Comparison of ENCODE assay signal across 14 cellular contexts in genomic region chr19:2337329-2337707, GRCh38. TPM values are rescaled to one million over a fixed set of nuclear protein-coding genes. Genes with fewer than 3 reads are reported as not detected.
DNase-seq lines count a peak whose midpoint lies in the region; ATAC-seq, FAIRE-seq and TF ChIP-seq lines count a peak whose summit lies in the region.
"Had no signal": no experiment of that assay in that cellular context is flagged by ENCODE, and none has a peak within 500 bp of the region (broad histone marks: within the 10 kb centered on the region; RNA-seq: fewer than 3 reads in every experiment).

No MANE protein-coding gene starts in this region.

- 0 out of 2 replicates have a peak overlapping the region, but pooled peaks have one; percentile 82 for H2BK5ac ChIP-seq in H1 (ENCODE audit: low read depth, low read length)

- intact Hi-C loops in activated CD8-positive, alpha-beta T cell treated with anti-CD3 and anti-CD28 coated beads for 36 hours (cut with micrococcal nuclease) = no loop called here

- H3K56ac ChIP-seq in H1 (replicated peaks; ENCODE audit: insufficient read length, low read depth, low read length) = no peak overlapping the region

- H3K27ac ChIP-seq in BLaER1 (peak overlapping the region; percentile 77), H1 (ENCODE audit: low read depth, low read length) (no peak overlapping the region), neural cell (ENCODE audit: low read length) (no peak overlapping the region), suprapubic skin (no peak overlapping the region)
- H3K27ac ChIP-seq: coronary artery, HL-60 had no signal

- H3K18ac ChIP-seq in H1 (ENCODE audit: extremely low read depth, low read length) = no peak overlapping the region

- no peak overlapping the region for H2BK12ac ChIP-seq in H1 (ENCODE audit: low read depth, low read length)

- H3K9ac ChIP-seq in BLaER1 (peak overlapping the region; percentile 65), H1 (replicated peaks in 1 of 4; ENCODE audit: extremely low read depth in 1 of 4, low read depth in 3 of 4, low read length in 3 of 4) (no peak overlapping the region), neural cell (ENCODE audit: low read length) (no peak overlapping the region)

- H3K9me2 ChIP-seq in neural cell (ENCODE audit: insufficient read depth, low read length) = no peaks in the 10 kb centered on the region

- H2AFZ ChIP-seq in H1 (ENCODE audit: low read length) = no peak overlapping the region
- no peak overlapping the region for H2AFZ ChIP-seq in neural cell (ENCODE audit: low read depth, low read length)

- no peak overlapping the region for H4K5ac ChIP-seq in H1 (ENCODE audit: insufficient read length, low read depth, low read length)

- no peaks in the 10 kb centered on the region for H3F3A ChIP-seq in neural cell (ENCODE audit: insufficient read depth, low read length, poor library complexity, severe bottlenecking)

- H3K4me2 ChIP-seq in BLaER1 (peak overlapping the region; percentile 90), H1 (ENCODE audit: insufficient read depth in 1 of 2, low read depth in 2 of 2, low read length in 2 of 2) (no peak overlapping the region), neural cell (ENCODE audit: low read length) (no peak overlapping the region)

- TF ChIP-seq POLR2A in H1 (IDR thresholded peaks at IDR 0.05; ENCODE audit: control extremely low read depth in 1 of 2, low read depth in 2 of 2, low read length in 2 of 2) (no peak), suprapubic skin (IDR thresholded peaks at IDR 0.05) (no peak)

- peaks cover 3% of the 10 kb centered on the region; the same call in 1 of the 2 replicates for H3K23me2 ChIP-seq in H1 (ENCODE audit: low read depth, low read length)

- peak; percentile 8 to 23; a peak in 2 of 4 replicates for TF ChIP-seq RAD21 in H1 (IDR thresholded peaks at IDR 0.05 in 1 of 2, conservative IDR thresholded peaks at IDR 0.05 in 1 of 2; ENCODE audit: low read depth in 2 of 2, low read length in 2 of 2)
- no peak for TF ChIP-seq RAD21 in neural cell (conservative IDR thresholded peaks at IDR 0.05)

- H2BK120ac ChIP-seq in H1 (replicated peaks; ENCODE audit: low read depth, low read length) = no peak overlapping the region

- H3K4me3 Mint-ChIP-seq in activated CD8-positive, alpha-beta T cell treated with anti-CD3 and anti-CD28 coated beads for 36 hours = no peak overlapping the region
- H3K4me3 Mint-ChIP-seq: CD8-positive, alpha-beta T cell; memory B cell had no signal

- H3K4me3 ChIP-seq in BLaER1 (peak overlapping the region; percentile 36; the same call in 1 of the 2 replicates), H1 (ENCODE audit: extremely low read depth in 1 of 4, insufficient read depth in 2 of 4, low read depth in 3 of 4, low read length in 4 of 4) (no peak overlapping the region), neural cell (ENCODE audit: low read length) (no peak overlapping the region), suprapubic skin (no peak overlapping the region)
- H3K4me3 ChIP-seq: coronary artery had no signal

- H3K27ac Mint-ChIP-seq in activated CD8-positive, alpha-beta T cell treated with anti-CD3 and anti-CD28 coated beads for 36 hours = no peak overlapping the region
- H3K27ac Mint-ChIP-seq: CD8-positive, alpha-beta T cell had no signal

- 77% methylated on average over 18 of the region's 19 CpGs; no CpG with 5 or more reads in 1 of the 2 experiments for WGBS in H1 (ENCODE audit: extremely low coverage in 1 of 2, insufficient coverage in 1 of 2, insufficient read length in 1 of 2, insufficient replicate concordance in 2 of 2, low coverage in 1 of 2, low lambda C conversion rate in 2 of 2, missing lambda C conversion rate in 1 of 2), 2 experiments
- 81% methylated on average over 7 of the region's 19 CpGs for WGBS in suprapubic skin

- H3K9me3 ChIP-seq in BLaER1 = no peaks in the 10 kb centered on the region
- H3K9me3 ChIP-seq in H1 (ENCODE audit: insufficient read depth in 2 of 2, low read depth in 1 of 2, low read length in 1 of 2) = peaks cover 0 to 5% of the 10 kb centered on the region in 2 experiments; a peak in 1 of 4 replicates
- no peaks in the 10 kb centered on the region for H3K9me3 ChIP-seq in neural cell (ENCODE audit: low read length)
- no peaks in the 10 kb centered on the region for H3K9me3 ChIP-seq in suprapubic skin

- H3K4me1 ChIP-seq in BLaER1 = peaks cover 83% of the 10 kb centered on the region
- peaks cover 0 to 9% (median 2%) of the 10 kb centered on the region in 4 experiments; a peak in 4 of 7 replicates for H3K4me1 ChIP-seq in H1 (replicated peaks in 1 of 4; ENCODE audit: control insufficient read depth in 3 of 4, insufficient read depth in 4 of 4, low read length in 3 of 4)
- H3K4me1 ChIP-seq in suprapubic skin = peaks cover 28% of the 10 kb centered on the region

- peak; percentile 45 for DNase-seq in NAMALWA (ENCODE audit: low spot score)
- DNase-seq in H1 (ENCODE audit: low read depth in 1 of 2, low spot score in 2 of 2) = peak in 1 of 2 experiments; percentile 77
- DNase-seq in activated CD8-positive, alpha-beta T cell treated with anti-CD3 and anti-CD28 coated beads for 36 hours = no peak
- no peak for DNase-seq in NCI-H2107 treated with DMSO at 0.1 percent for 48 hours (lab: John Stamatoyannopoulos, UW; ENCODE audit: unreplicated experiment)
- no peak for DNase-seq in suprapubic skin (ENCODE audit: low spot score in 2 of 2)
- DNase-seq: activated CD4-positive, alpha-beta T cell treated with anti-CD3 and anti-CD28 coated beads, Interleukin-2, amount 50 U/mL, for 1 hour; CD8-positive, alpha-beta T cell; NK-92 treated with Interleukin-12 subunit alpha and Interleukin-12 subunit beta, amount 100 ng/mL, for 24 hours had no signal

- H3K27me3 ChIP-seq in BLaER1 (no peaks in the 10 kb centered on the region), H1 (replicated peaks in 1 of 4; ENCODE audit: control insufficient read depth in 3 of 4, extremely low read depth in 1 of 4, insufficient read depth in 3 of 4, low read length in 3 of 4) (no peaks in the 10 kb centered on the region), neural cell (ENCODE audit: insufficient read depth, low read depth, low read length) (no peaks in the 10 kb centered on the region), suprapubic skin (no peaks in the 10 kb centered on the region)

- no peak for ATAC-seq in HG03571 (IDR thresholded peaks at IDR 0.05; ENCODE audit: unreplicated experiment)
- no peak for ATAC-seq in activated CD8-positive, alpha-beta T cell treated with anti-CD3 and anti-CD28 coated beads for 36 hours
- ATAC-seq: CD8-positive, alpha-beta T cell had no signal

- no peak overlapping the region for H3K23ac ChIP-seq in H1 (ENCODE audit: insufficient read length)

- no peak overlapping the region for H2AK5ac ChIP-seq in H1 (ENCODE audit: low read depth, low read length)

- H3K79me2 ChIP-seq in H1 (ENCODE audit: control insufficient read depth in 1 of 2, insufficient read depth in 2 of 2, low read length in 2 of 2) (peaks cover 9 to 36% of the 10 kb centered on the region in 2 experiments), neural cell (replicated peaks; ENCODE audit: insufficient read depth, low read length) (peaks cover 15% of the 10 kb centered on the region)

- peak overlapping the region; percentile 28 for H4K8ac ChIP-seq in H1 (ENCODE audit: extremely low read depth, insufficient read depth, low read length)

- H3K79me1 ChIP-seq in H1 (ENCODE audit: low read depth, low read length) = peaks cover 31% of the 10 kb centered on the region

- no peak for TF ChIP-seq EP300 in H1 (IDR thresholded peaks at IDR 0.05; ENCODE audit: borderline replicate concordance in 1 of 2, low read depth in 2 of 2, low read length in 2 of 2)
- no peak for TF ChIP-seq EP300 in neural cell (conservative IDR thresholded peaks at IDR 0.05; ENCODE audit: poor library complexity, severe bottlenecking)
- no peak for TF ChIP-seq EP300 in suprapubic skin (IDR thresholded peaks at IDR 0.05)

- CTCF ChIA-PET in H1 (lab: Charles Lee; ENCODE audit: partially characterized antibody) = interaction anchor here (1.0 to 1.6 kb wide), 8 partner anchors 9 to 299 kb away, joined by 3 to 6 read pairs (median 3); partner anchors contain the start of genes LSM7 and SPPL2B
- CTCF ChIA-PET in activated CD8-positive, alpha-beta T cell treated with anti-CD3 and anti-CD28 coated beads for 36 hours (lab: Charles Lee) = no interaction called here

- peaks cover 17% of the 10 kb centered on the region for H3K4me1 Mint-ChIP-seq in activated CD8-positive, alpha-beta T cell treated with anti-CD3 and anti-CD28 coated beads for 36 hours (ENCODE audit: low read depth)

- H3K4ac ChIP-seq in H1 (replicated peaks; ENCODE audit: insufficient read length, low read depth, low read length) = no peak overlapping the region

- H3K14ac ChIP-seq in H1 (ENCODE audit: insufficient read length) = no peak overlapping the region

- no peak for FAIRE-seq in H1 (lab: Jason Lieb, UNC)

- no peaks in the 10 kb centered on the region for H3K27me3 Mint-ChIP-seq in activated CD8-positive, alpha-beta T cell treated with anti-CD3 and anti-CD28 coated beads for 36 hours
- H3K27me3 Mint-ChIP-seq: memory B cell had no signal

- no peak overlapping the region for H2BK15ac ChIP-seq in H1 (ENCODE audit: low read length)

- H3K36me3 Mint-ChIP-seq in activated CD8-positive, alpha-beta T cell treated with anti-CD3 and anti-CD28 coated beads for 36 hours (ENCODE audit: low read depth) = peaks cover 10% of the 10 kb centered on the region

- H4K91ac ChIP-seq in H1 (replicated peaks; ENCODE audit: insufficient read length, low read length) = no peak overlapping the region

- H4K20me1 ChIP-seq in BLaER1 (peaks cover 89% of the 10 kb centered on the region), H1 (replicated peaks in 1 of 2; ENCODE audit: control insufficient read depth in 1 of 2, insufficient read depth in 2 of 2, low read length in 2 of 2) (peaks cover 10 to 32% of the 10 kb centered on the region in 2 experiments), neural cell (ENCODE audit: insufficient read depth) (no peaks in the 10 kb centered on the region)

- peaks cover 9% of the 10 kb centered on the region for H3K9me3 Mint-ChIP-seq in activated CD8-positive, alpha-beta T cell treated with anti-CD3 and anti-CD28 coated beads for 36 hours
- H3K9me3 Mint-ChIP-seq: CD8-positive, alpha-beta T cell had no signal

- H2BK20ac ChIP-seq in H1 (ENCODE audit: low read length) = no peak overlapping the region

- TF ChIP-seq CTCF in H1 (IDR thresholded peaks at IDR 0.05; ENCODE audit: control extremely low read depth in 1 of 3, insufficient read depth in 1 of 3, low read depth in 1 of 3, low read length in 3 of 3) = peak in 2 of 3 experiments; percentile 43 to 46; a peak in 3 of 4 replicates
- peak; percentile 38 for TF ChIP-seq CTCF in neural cell (IDR thresholded peaks at IDR 0.05; ENCODE audit: poor library complexity, severe bottlenecking)
- no peak for TF ChIP-seq CTCF in activated CD8-positive, alpha-beta T cell treated with anti-CD3 and anti-CD28 coated beads for 36 hours (IDR thresholded peaks at IDR 0.05)
- peak in 1 of 2 donors; percentile 16 for TF ChIP-seq CTCF in suprapubic skin (IDR thresholded peaks at IDR 0.05)

- POLR2A ChIA-PET in H1 (lab: Charles Lee; ENCODE audit: partially characterized antibody) = interaction anchor here (0.7 to 3.1 kb wide), 8 partner anchors 10 to 102 kb away, joined by 3 to 11 read pairs (median 4); partner anchors contain the start of genes LSM7, PLEKHJ1 and SPPL2B
- POLR2A ChIA-PET in activated CD8-positive, alpha-beta T cell treated with anti-CD3 and anti-CD28 coated beads for 36 hours (lab: Charles Lee) = no interaction called here

- H3K36me3 ChIP-seq in BLaER1 (peaks cover 55% of the 10 kb centered on the region), H1 (ENCODE audit: control insufficient read depth in 2 of 4, insufficient read depth in 4 of 4, low read length in 3 of 4) (peaks cover 2 to 23% (median 6%) of the 10 kb centered on the region in 4 experiments; a peak in 3 of 8 replicates), neural cell (ENCODE audit: insufficient read depth, low read length) (no peaks in the 10 kb centered on the region), suprapubic skin (peaks cover 34% of the 10 kb centered on the region)

RNA-seq across cellular contexts. Expression of gene SPPL2B, which starts 8.8 kb away (rescaled TPM):
- 52.6 and 55.7 TPM in 2 replicates for total RNA-seq in H1 (2021; fragmentation: NEBNext Ultra II Directional; extraction: Animal tissue kit (Norgen Biotek cat#: 25700))
- polyA plus RNA-seq in H1 (2011; rRNA removed) (34.8 and 83.1 TPM in 2 replicates), neural cell (68.7 and 86.8 TPM in 2 replicates)
- 61.8 TPM for polyA plus RNA-seq in H1 (2011; cell fraction: cytosol; rRNA removed)
- 378 TPM for polyA plus RNA-seq in H1 (2011; cell fraction: nucleus; rRNA removed)
- 36.1 to 78.9 TPM (median 69.1 TPM) in 4 replicates for polyA plus RNA-seq in H1 (2012, experiment 1 of 2)
- 44.7 TPM for polyA plus RNA-seq in H1 (2012, experiment 2 of 2)
- 40.7 TPM for polyA plus RNA-seq in H1 (2013, experiment 1 of 2)
- polyA plus RNA-seq in H1 (2013, experiment 2 of 2) = 37.4 TPM
- polyA minus RNA-seq in H1 (2011; rRNA and poly(A)+ RNA removed) = 16.2 and 16.8 TPM in 2 replicates
- polyA minus RNA-seq in H1 (2011; cell fraction: cytosol; rRNA and poly(A)+ RNA removed) = 33.4 TPM
- polyA minus RNA-seq in H1 (2011; cell fraction: nucleus; rRNA and poly(A)+ RNA removed) = 47.4 TPM
- polyA minus RNA-seq in neural cell = 49.1 and 54.0 TPM in 2 replicates
- 10 to 100 TPM; 52.8 to 54.3 TPM for total RNA-seq in activated CD8-positive, alpha-beta T cell treated with anti-CD3 and anti-CD28 coated beads for 36 hours
- total RNA-seq in suprapubic skin = 10 to 100 TPM; 46.8 to 97.6 (median 59.6) TPM

RNA-seq across cellular contexts. Expression of gene LSM7, which starts 8.9 kb away (rescaled TPM):
- 228 and 238 TPM in 2 replicates for total RNA-seq in H1 (2021; fragmentation: NEBNext Ultra II Directional; extraction: Animal tissue kit (Norgen Biotek cat#: 25700))
- polyA plus RNA-seq in H1 (2011; rRNA removed) (1,335 and 1,623 TPM in 2 replicates), neural cell (520 and 550 TPM in 2 replicates)
- 1,271 TPM for polyA plus RNA-seq in H1 (2011; cell fraction: cytosol; rRNA removed)
- polyA plus RNA-seq in H1 (2011; cell fraction: nucleus; rRNA removed) = 377 TPM
- polyA plus RNA-seq in H1 (2012, experiment 1 of 2) = 395 to 466 TPM (median 428 TPM) in 4 replicates
- 735 TPM for polyA plus RNA-seq in H1 (2012, experiment 2 of 2)
- 408 TPM for polyA plus RNA-seq in H1 (2013, experiment 1 of 2)
- polyA plus RNA-seq in H1 (2013, experiment 2 of 2) = 417 TPM
- 20.1 and 23.2 TPM in 2 replicates for polyA minus RNA-seq in H1 (2011; rRNA and poly(A)+ RNA removed)
- 67.1 TPM for polyA minus RNA-seq in H1 (2011; cell fraction: cytosol; rRNA and poly(A)+ RNA removed)
- 79.0 TPM for polyA minus RNA-seq in H1 (2011; cell fraction: nucleus; rRNA and poly(A)+ RNA removed)
- polyA minus RNA-seq in neural cell = 160 and 161 TPM in 2 replicates
- 100 to 1,000 TPM; 154 to 162 TPM for total RNA-seq in activated CD8-positive, alpha-beta T cell treated with anti-CD3 and anti-CD28 coated beads for 36 hours
- total RNA-seq in suprapubic skin = 100 to 1,000 TPM in 1 of 4 donors, 10 to 100 TPM in 3; 71.2 to 106 (median 87.5) TPM

RNA-seq across cellular contexts. Expression of gene TMPRSS9, which starts 22.7 kb away (rescaled TPM):
- total RNA-seq in H1 (2021; fragmentation: NEBNext Ultra II Directional; extraction: Animal tissue kit (Norgen Biotek cat#: 25700)) = 0.19 and 0.33 TPM in 2 replicates
- polyA plus RNA-seq in H1 (2011; rRNA removed) = 0.15 and 0.33 TPM in 2 replicates
- polyA plus RNA-seq in H1 (2011; cell fraction: cytosol; rRNA removed) = 0.44 TPM
- polyA plus RNA-seq in H1 (2011; cell fraction: nucleus; rRNA removed) = 3.6 TPM
- 0.46 to 0.84 TPM (median 0.66 TPM) in 4 replicates for polyA plus RNA-seq in H1 (2012, experiment 1 of 2)
- 0.12 TPM for polyA plus RNA-seq in H1 (2012, experiment 2 of 2)
- 0.08 TPM for polyA plus RNA-seq in H1 (2013, experiment 1 of 2)
- polyA plus RNA-seq in H1 (2013, experiment 2 of 2) = 0.09 TPM
- 0.10 and 0.32 TPM in 2 replicates for polyA minus RNA-seq in H1 (2011; rRNA and poly(A)+ RNA removed)
- polyA minus RNA-seq in H1 (2011; cell fraction: cytosol; rRNA and poly(A)+ RNA removed) = 0.37 TPM
- polyA minus RNA-seq in H1 (2011; cell fraction: nucleus; rRNA and poly(A)+ RNA removed) = 1.1 TPM
- not detected in 2 replicates for polyA plus RNA-seq in neural cell
- polyA minus RNA-seq in neural cell = not detected in 2 replicates
- not detected for total RNA-seq in activated CD8-positive, alpha-beta T cell treated with anti-CD3 and anti-CD28 coated beads for 36 hours
- not detected for total RNA-seq in suprapubic skin
- total RNA-seq: CD8-positive, alpha-beta T cell had no signal

RNA-seq across cellular contexts. Expression of gene LINGO3, which starts 29.4 kb away (rescaled TPM):
- 0.13 TPM in 1 of 2 replicates, not detected in the other for total RNA-seq in H1 (2021; fragmentation: NEBNext Ultra II Directional; extraction: Animal tissue kit (Norgen Biotek cat#: 25700))
- polyA plus RNA-seq in H1 (2011; rRNA removed) = 0.59 and 0.93 TPM in 2 replicates
- polyA plus RNA-seq in H1 (2011; cell fraction: cytosol; rRNA removed) = 0.62 TPM
- polyA plus RNA-seq in H1 (2011; cell fraction: nucleus; rRNA removed) = 0.64 TPM
- polyA plus RNA-seq in H1 (2012, experiment 1 of 2) = 0.25 to 0.36 TPM (median 0.27 TPM) in 3 of 4 replicates, not detected in the other
- 0.16 TPM for polyA plus RNA-seq in H1 (2012, experiment 2 of 2)
- polyA plus RNA-seq in H1 (2013, experiment 1 of 2) = 0.26 TPM
- polyA plus RNA-seq in H1 (2013, experiment 2 of 2) = 0.35 TPM
- polyA minus RNA-seq in H1 (2011; rRNA and poly(A)+ RNA removed) = 0.13 TPM in 1 of 2 replicates, not detected in the other
- polyA minus RNA-seq in H1 (2011; cell fraction: cytosol; rRNA and poly(A)+ RNA removed) = not detected
- 0.60 TPM for polyA minus RNA-seq in H1 (2011; cell fraction: nucleus; rRNA and poly(A)+ RNA removed)
- 1.2 and 2.7 TPM in 2 replicates for polyA plus RNA-seq in neural cell
- polyA minus RNA-seq in neural cell = 2.5 and 2.7 TPM in 2 replicates
- under 1 TPM; 0.16 to 0.27 TPM for total RNA-seq in activated CD8-positive, alpha-beta T cell treated with anti-CD3 and anti-CD28 coated beads for 36 hours
- total RNA-seq in suprapubic skin = not detected

RNA-seq across cellular contexts. Expression of gene PEAK3, which starts 55.3 kb away (rescaled TPM):
- not detected in 2 replicates for total RNA-seq in H1 (2021; fragmentation: NEBNext Ultra II Directional; extraction: Animal tissue kit (Norgen Biotek cat#: 25700))
- not detected in 2 replicates for polyA plus RNA-seq in H1 (2011; rRNA removed)
- polyA plus RNA-seq in H1 (2011; cell fraction: cytosol; rRNA removed) = not detected
- not detected for polyA plus RNA-seq in H1 (2011; cell fraction: nucleus; rRNA removed)
- polyA plus RNA-seq in H1 (2012, experiment 1 of 2) = 0.06 to 0.11 TPM in 2 of 4 replicates, not detected in the others
- not detected for polyA plus RNA-seq in H1 (2012, experiment 2 of 2)
- polyA plus RNA-seq in H1 (2013, experiment 1 of 2) = not detected
- not detected for polyA plus RNA-seq in H1 (2013, experiment 2 of 2)
- polyA minus RNA-seq in H1 (2011; rRNA and poly(A)+ RNA removed) = not detected in 2 replicates
- polyA minus RNA-seq in H1 (2011; cell fraction: cytosol; rRNA and poly(A)+ RNA removed) = not detected
- not detected for polyA minus RNA-seq in H1 (2011; cell fraction: nucleus; rRNA and poly(A)+ RNA removed)
- not detected in 2 replicates for polyA plus RNA-seq in neural cell
- polyA minus RNA-seq in neural cell = not detected in 2 replicates
- total RNA-seq in activated CD8-positive, alpha-beta T cell treated with anti-CD3 and anti-CD28 coated beads for 36 hours = not detected
- 1 to 10 TPM in 1 of 4 donors, under 1 TPM in 1, not detected in 2; 0.55 to 1.4 TPM for total RNA-seq in suprapubic skin
- total RNA-seq: CD8-positive, alpha-beta T cell had no signal
